ENCODE assay signal across 21 cellular contexts in the genomic region with DNA sequence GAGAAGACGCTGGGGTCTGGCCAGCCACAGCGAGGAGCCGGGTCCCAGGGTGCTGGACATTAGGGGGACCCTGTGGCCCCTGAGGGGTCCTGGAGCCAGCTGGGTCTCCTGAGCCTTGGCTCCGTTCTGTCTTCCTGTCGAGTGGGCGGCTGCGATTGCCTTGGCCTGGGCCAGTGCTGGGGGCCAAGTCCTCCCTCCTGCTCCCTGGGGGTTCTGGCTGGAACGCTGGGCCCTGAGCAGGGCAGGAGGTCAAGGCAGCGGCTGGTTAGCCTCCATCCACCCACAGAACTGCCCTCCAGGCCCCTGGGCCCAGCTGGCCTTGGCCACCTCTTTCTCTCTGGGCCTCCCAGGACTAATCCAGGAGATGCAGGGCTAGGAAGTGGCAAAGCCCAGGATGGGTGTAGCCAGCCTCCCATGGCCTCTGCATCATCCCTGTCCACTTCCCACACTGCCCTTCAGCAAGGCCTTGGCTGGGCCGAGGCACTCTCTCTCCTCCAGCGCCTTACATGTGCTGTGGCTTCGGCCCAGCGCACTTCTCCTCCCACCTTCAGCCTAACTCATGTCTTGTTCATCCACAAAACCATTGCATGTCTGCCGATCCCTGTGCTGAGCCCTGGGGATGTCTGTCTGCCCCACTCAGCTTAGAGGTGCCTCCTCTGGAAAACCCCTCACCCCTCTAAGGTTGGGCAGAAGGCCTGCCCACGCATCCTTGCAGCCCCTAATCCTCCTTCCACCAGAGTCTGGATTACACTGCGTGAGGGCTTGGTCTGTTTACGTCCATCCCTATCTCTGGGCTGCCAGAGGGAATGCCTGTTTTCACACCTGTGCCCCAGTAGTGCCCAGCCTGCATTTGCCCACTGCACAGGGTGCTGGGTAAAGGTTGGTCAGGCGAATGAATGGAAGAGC. TPM values are rescaled to one million over a fixed set of nuclear protein-coding genes. Genes with fewer than 3 reads are reported as not detected.
DNase-seq lines count a peak whose midpoint lies in the region; ATAC-seq and TF ChIP-seq lines count a peak whose summit lies in the region.
"Had no signal": no experiment of that assay in that cellular context is flagged by ENCODE, and none has a peak within 500 bp of the region (broad histone marks: within the 10 kb centered on the region; RNA-seq: fewer than 3 reads in every experiment).

No MANE protein-coding gene starts in this region.

- H3K27me3 ChIP-seq in BLaER1 = peaks cover 16% of the 10 kb centered on the region
- peaks cover 5% of the 10 kb centered on the region for H3K27me3 ChIP-seq in NT2/D1 (ENCODE audit: insufficient read depth, insufficient read length)
- H3K27me3 ChIP-seq in heart right ventricle = peaks cover 6 to 50% (median 33%) of the 10 kb centered on the region in 7 donors
- peaks cover 6 to 58% (median 15%) of the 10 kb centered on the region in 3 experiments for H3K27me3 ChIP-seq in neuronal stem cell (ENCODE audit: control insufficient read depth in 3 of 3, insufficient read depth in 3 of 3, low read depth in 1 of 3, low read length in 3 of 3)

- peak overlapping the region; percentile 96 for H3K23ac ChIP-seq in neuronal stem cell (ENCODE audit: low read depth, low read length, poor library complexity)

- H3K4me2 ChIP-seq in BLaER1 (peak overlapping the region; percentile 21; the same call in 1 of the 2 replicates), neuronal stem cell (ENCODE audit: insufficient read depth, low read length, poor library complexity, severe bottlenecking) (no peak overlapping the region)
- H3K4me2 ChIP-seq: PC-9 had no signal

- no peaks in the 10 kb centered on the region for H4K20me1 ChIP-seq in BLaER1

- H4K8ac ChIP-seq in neuronal stem cell (ENCODE audit: low read depth, low read length) = peak overlapping the region; percentile 9

- peak overlapping the region; percentile 77 for H2AK5ac ChIP-seq in neuronal stem cell (ENCODE audit: low read depth, low read length)

- intact Hi-C loops in heart right ventricle (cut with DNase I) = loop anchor here in 1 of 10 donors (5.0 kb wide), 1 partner anchor 33 kb away; no protein-coding TSS in a partner anchor

- H3K27ac ChIP-seq in BLaER1 = no peak overlapping the region
- peak overlapping the region in 1 of 10 donors; percentile 39 for H3K27ac ChIP-seq in heart right ventricle
- no peak overlapping the region for H3K27ac ChIP-seq in neuronal stem cell (replicated peaks; ENCODE audit: low read length)
- H3K27ac ChIP-seq: PC-9, psoas muscle, SK-N-MC had no signal

- H3K4me3 ChIP-seq in BLaER1 (no peak overlapping the region), NT2/D1 (ENCODE audit: insufficient read length, low read depth) (no peak overlapping the region), heart right ventricle (no peak overlapping the region), neuronal stem cell (ENCODE audit: low read length in 2 of 2) (no peak overlapping the region)
- H3K4me3 ChIP-seq: PC-9, psoas muscle, SK-N-MC had no signal

- no peak for DNase-seq in NT2/D1 (ENCODE audit: low read depth, low spot score)
- DNase-seq in heart right ventricle = no peak
- DNase-seq in neuronal stem cell (ENCODE audit: low spot score) = no peak
- DNase-seq in inferior parietal cortex (ENCODE audit: extremely low spot score) = no peak
- no peak for DNase-seq in NCI-H2081 treated with DMSO at 0.1 percent for 48 hours (lab: John Stamatoyannopoulos, UW)
- no peak for DNase-seq in foreskin melanocyte
- no peak for DNase-seq in T-helper 2 cell
- DNase-seq: activated CD4-positive, alpha-beta T cell treated with anti-CD3 and anti-CD28 coated beads for 4 hours; activated CD8-positive, alpha-beta memory T cell treated with anti-CD3 and anti-CD28 coated beads, Interleukin-2, amount 50 U/mL, for 4 hours; activated effector memory CD4-positive, alpha-beta T cell treated with Interleukin-2 at 50 U/mL for 16 hours; CD8-positive, alpha-beta T cell; DMS53; endodermal cell; head of caudate nucleus; NCI-H1694 treated with DMSO at 0.1 percent for 48 hours; NCI-H82; PC-9 had no signal

- whole genome bisulfite sequencing in heart right ventricle, 2 donors = 70 to 78% methylated on average over 18 of the region's 18 CpGs
- WGBS in neuronal stem cell (ENCODE audit: extremely low coverage in 2 of 2, insufficient read length in 2 of 2, insufficient replicate concordance in 1 of 2), 2 donors = no CpG with 5 or more reads among the region's 18 CpGs

- H3K9ac ChIP-seq in BLaER1 = no peak overlapping the region
- peak overlapping the region; percentile 26 for H3K9ac ChIP-seq in NT2/D1 (ENCODE audit: insufficient read length, low read depth)
- H3K9ac ChIP-seq in neuronal stem cell (ENCODE audit: low read depth, low read length, poor library complexity) = no peak overlapping the region

- peak overlapping the region; percentile 89 for H3K14ac ChIP-seq in neuronal stem cell (ENCODE audit: low read length)

- H3K18ac ChIP-seq in neuronal stem cell (ENCODE audit: low read length) = peak overlapping the region; percentile 87

- H2AFZ ChIP-seq in neuronal stem cell (ENCODE audit: low read length) = no peak overlapping the region
- H2AFZ ChIP-seq: PC-9 had no signal

- 0 out of 2 replicates have a peak, but pooled peaks cover 8% of the 10 kb centered on the region for H3K4me1 ChIP-seq in BLaER1
- H3K4me1 ChIP-seq in NT2/D1 (ENCODE audit: insufficient read depth, insufficient read length) = peaks cover 29% of the 10 kb centered on the region
- H3K4me1 ChIP-seq in heart right ventricle = peaks cover 0 to 11% (median 2%) of the 10 kb centered on the region in 9 donors
- H3K4me1 ChIP-seq in neuronal stem cell (ENCODE audit: control insufficient read depth in 2 of 2, insufficient read depth in 1 of 2, low read depth in 1 of 2, low read length in 2 of 2) = peaks cover 12 to 14% of the 10 kb centered on the region in 2 donors
- H3K4me1 ChIP-seq: psoas muscle had no signal

- no peak overlapping the region for H2BK120ac ChIP-seq in neuronal stem cell (ENCODE audit: low read depth, low read length)

- no peaks in the 10 kb centered on the region for H3K9me3 ChIP-seq in BLaER1
- no peaks in the 10 kb centered on the region for H3K9me3 ChIP-seq in NT2/D1 (ENCODE audit: insufficient read depth, low read length)
- H3K9me3 ChIP-seq in heart right ventricle = no peaks in the 10 kb centered on the region
- peaks cover 4 to 5% of the 10 kb centered on the region in 2 donors for H3K9me3 ChIP-seq in neuronal stem cell (replicated peaks in 1 of 2; ENCODE audit: control insufficient read depth in 2 of 2, insufficient read depth in 1 of 2, low read depth in 1 of 2, low read length in 2 of 2)
- H3K9me3 ChIP-seq: psoas muscle had no signal

- H2BK12ac ChIP-seq in neuronal stem cell (ENCODE audit: low read length) = no peak overlapping the region

- no peak overlapping the region for H4K91ac ChIP-seq in neuronal stem cell (ENCODE audit: low read depth, low read length, poor library complexity)

- H3K36me3 ChIP-seq in BLaER1 (no peaks in the 10 kb centered on the region), NT2/D1 (ENCODE audit: insufficient read depth, insufficient read length, low read length) (peaks cover 28% of the 10 kb centered on the region), heart right ventricle (no peaks in the 10 kb centered on the region), neuronal stem cell (replicated peaks in 1 of 2; ENCODE audit: control insufficient read depth in 2 of 2, insufficient read depth in 2 of 2, low read length in 2 of 2) (no peaks in the 10 kb centered on the region)

- no peaks in the 10 kb centered on the region for H3K79me1 ChIP-seq in neuronal stem cell (ENCODE audit: low read depth, low read length)

- H2BK15ac ChIP-seq in neuronal stem cell (ENCODE audit: low read length) = no peak overlapping the region

- ATAC-seq in heart right ventricle = peak in 6 of 8 donors; percentile 21 to 58 (median 44)
- ATAC-seq: CD8-positive, alpha-beta T cell had no signal

- no peak overlapping the region for H2BK5ac ChIP-seq in neuronal stem cell (ENCODE audit: low read length)

- no peak for TF ChIP-seq CTCF in heart right ventricle (IDR thresholded peaks at IDR 0.05)

- H3K4ac ChIP-seq in neuronal stem cell (ENCODE audit: low read length) = no peak overlapping the region

RNA-seq across cellular contexts. Expression of gene LAMC3, which starts 5.0 kb away (rescaled TPM):
- total RNA-seq in heart right ventricle = 1 to 10 TPM in 2 of 10 donors, under 1 TPM in 7, not detected in 1; 0.11 to 5.4 (median 0.30) TPM
- polyA plus RNA-seq in heart right ventricle = under 1 TPM; 0.07 to 0.67 TPM
- 0.03 TPM for polyA plus RNA-seq in neuronal stem cell (2013, experiment 1 of 2)
- 0.07 TPM for polyA plus RNA-seq in neuronal stem cell (2013, experiment 2 of 2)
- total RNA-seq: natural killer cell treated with Interleukin-12 subunit alpha and Interleukin-12 subunit beta and Interleukin-15 and Interleukin-18, amount 100 ng/mL, for 72 hours had no signal
